Comparison of ENCODE assay signal across 15 cellular contexts in the genomic region with DNA sequence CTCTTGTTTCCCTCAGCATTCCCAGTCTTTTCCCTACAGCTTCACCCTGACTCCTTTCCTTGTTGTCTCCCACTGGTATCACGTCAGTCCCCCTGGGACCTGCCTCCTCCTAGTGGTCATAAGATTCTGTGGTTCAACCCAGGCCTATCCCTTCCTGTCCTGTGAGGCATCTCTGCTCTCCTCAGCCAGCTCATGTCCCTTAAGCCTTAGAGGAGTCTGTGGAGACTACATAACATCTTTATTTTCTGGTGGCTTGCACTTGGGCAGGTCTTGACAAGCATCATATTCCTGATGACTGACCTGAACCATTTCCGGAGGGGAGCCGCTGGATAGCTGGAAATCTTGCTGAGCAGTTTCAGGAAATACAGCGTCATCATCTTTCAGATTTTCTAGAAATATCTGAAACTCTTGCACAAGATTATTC. TPM values are rescaled to one million over a fixed set of nuclear protein-coding genes. Genes with fewer than 3 reads are reported as not detected.
DNase-seq lines count a peak whose midpoint lies in the region; FAIRE-seq and TF ChIP-seq lines count a peak whose summit lies in the region.
"Had no signal": no experiment of that assay in that cellular context is flagged by ENCODE, and none has a peak within 500 bp of the region (broad histone marks: within the 10 kb centered on the region; RNA-seq: fewer than 3 reads in every experiment).

No MANE protein-coding gene starts in this region.

- no peaks in the 10 kb centered on the region for H4K20me1 ChIP-seq in H1 (replicated peaks in 1 of 2; ENCODE audit: control insufficient read depth in 1 of 2, insufficient read depth in 2 of 2, low read length in 2 of 2)

- TF ChIP-seq POLR2A in H1 (IDR thresholded peaks at IDR 0.05; ENCODE audit: control extremely low read depth in 1 of 2, low read depth in 2 of 2, low read length in 2 of 2) (no peak), GM12892 (IDR thresholded peaks at IDR 0.05; ENCODE audit: low read depth, low read length) (no peak)

- H3K4me2 ChIP-seq in H1 (ENCODE audit: insufficient read depth in 1 of 2, low read depth in 2 of 2, low read length in 2 of 2) = no peak overlapping the region
- no peak overlapping the region for H3K4me2 ChIP-seq in trophoblast cell (ENCODE audit: low read length)

- no peak overlapping the region for H2AK5ac ChIP-seq in H1 (ENCODE audit: low read depth, low read length)
- no peak overlapping the region for H2AK5ac ChIP-seq in trophoblast cell (ENCODE audit: low read length)

- H3K4me3 ChIP-seq in MG63 (no peak overlapping the region), H1 (ENCODE audit: extremely low read depth in 1 of 4, insufficient read depth in 2 of 4, low read depth in 3 of 4, low read length in 4 of 4) (no peak overlapping the region), trophoblast cell (ENCODE audit: low read depth, low read length) (no peak overlapping the region)
- H3K4me3 ChIP-seq: coronary artery, heart left ventricle, SJSA1, uterus had no signal

- H3K4ac ChIP-seq in H1 (replicated peaks; ENCODE audit: insufficient read length, low read depth, low read length) (no peak overlapping the region), trophoblast cell (ENCODE audit: low read depth, low read length) (no peak overlapping the region)

- TF ChIP-seq CTCF in GM12873 (IDR thresholded peaks at IDR 0.05; ENCODE audit: insufficient read depth, low read depth, low read length, missing control alignments) (peak; percentile 20), H1 (IDR thresholded peaks at IDR 0.05; ENCODE audit: control extremely low read depth in 1 of 3, insufficient read depth in 1 of 3, low read depth in 1 of 3, low read length in 3 of 3) (peak; percentile 52 to 60 (median 57))

- FAIRE-seq in H1 (lab: Jason Lieb, UNC) = peak; percentile 55
- FAIRE-seq in GM12892 (lab: Jason Lieb, UNC) = no peak

- H4K91ac ChIP-seq in H1 (replicated peaks; ENCODE audit: insufficient read length, low read length) (no peak overlapping the region), trophoblast cell (ENCODE audit: low read depth, low read length) (no peak overlapping the region)

- POLR2A ChIA-PET in H1 (lab: Charles Lee; ENCODE audit: partially characterized antibody) = no interaction called here

- TF ChIP-seq RAD21 in H1 (IDR thresholded peaks at IDR 0.05 in 1 of 2, conservative IDR thresholded peaks at IDR 0.05 in 1 of 2; ENCODE audit: low read depth in 2 of 2, low read length in 2 of 2) = peak; percentile 60 to 64

- H2BK120ac ChIP-seq in H1 (replicated peaks; ENCODE audit: low read depth, low read length) (no peak overlapping the region), trophoblast cell (ENCODE audit: insufficient read depth, low read length, poor library complexity) (no peak overlapping the region)

- no peaks in the 10 kb centered on the region for H3K27me3 ChIP-seq in MG63
- H3K27me3 ChIP-seq in H1 (replicated peaks in 1 of 4; ENCODE audit: control insufficient read depth in 3 of 4, extremely low read depth in 1 of 4, insufficient read depth in 3 of 4, low read length in 3 of 4) = no peaks in the 10 kb centered on the region
- H3K27me3 ChIP-seq in trophoblast cell (ENCODE audit: insufficient read depth, low read length) = no peaks in the 10 kb centered on the region
- H3K27me3 ChIP-seq: heart left ventricle, SJSA1, uterus had no signal

- H3K14ac ChIP-seq in H1 (ENCODE audit: insufficient read length) = no peak overlapping the region
- no peak overlapping the region for H3K14ac ChIP-seq in trophoblast cell (ENCODE audit: low read length)

- no peaks in the 10 kb centered on the region for H3K36me3 ChIP-seq in MG63
- no peaks in the 10 kb centered on the region for H3K36me3 ChIP-seq in H1 (ENCODE audit: control insufficient read depth in 2 of 4, insufficient read depth in 4 of 4, low read length in 3 of 4)
- no peaks in the 10 kb centered on the region for H3K36me3 ChIP-seq in trophoblast cell (ENCODE audit: control insufficient read depth in 1 of 2, insufficient read depth in 2 of 2, low read length in 2 of 2)
- H3K36me3 ChIP-seq: heart left ventricle, SJSA1, uterus had no signal

- no peaks in the 10 kb centered on the region for H3K79me1 ChIP-seq in H1 (ENCODE audit: low read depth, low read length)
- no peaks in the 10 kb centered on the region for H3K79me1 ChIP-seq in trophoblast cell (ENCODE audit: low read length)

- H3K9ac ChIP-seq in H1 (replicated peaks in 1 of 4; ENCODE audit: extremely low read depth in 1 of 4, low read depth in 3 of 4, low read length in 3 of 4) (no peak overlapping the region), trophoblast cell (ENCODE audit: low read length) (no peak overlapping the region)

- H2AFZ ChIP-seq in H1 (ENCODE audit: low read length) (no peak overlapping the region), trophoblast cell (ENCODE audit: insufficient read depth, low read length, poor library complexity) (no peak overlapping the region)

- H3K9me3 ChIP-seq in MG63 (no peaks in the 10 kb centered on the region), H1 (ENCODE audit: insufficient read depth in 2 of 2, low read depth in 1 of 2, low read length in 1 of 2) (no peaks in the 10 kb centered on the region), trophoblast cell (ENCODE audit: insufficient read depth, low read depth, low read length) (peaks cover 2% of the 10 kb centered on the region)
- H3K9me3 ChIP-seq: heart left ventricle, SJSA1, uterus had no signal

- H2BK5ac ChIP-seq in H1 (ENCODE audit: low read depth, low read length) = no peak overlapping the region
- H2BK5ac ChIP-seq in trophoblast cell (ENCODE audit: low read depth, low read length, poor library complexity) = no peak overlapping the region

- no peak overlapping the region for H4K12ac ChIP-seq in trophoblast cell (ENCODE audit: low read depth, low read length)

- H3K4me1 ChIP-seq in H1 (replicated peaks in 1 of 4; ENCODE audit: control insufficient read depth in 3 of 4, insufficient read depth in 4 of 4, low read length in 3 of 4) (no peaks in the 10 kb centered on the region), trophoblast cell (ENCODE audit: control insufficient read depth in 1 of 2, insufficient read depth in 2 of 2, low read length in 2 of 2) (peaks cover 0 to 4% of the 10 kb centered on the region in 2 experiments)
- H3K4me1 ChIP-seq: heart left ventricle, SJSA1, uterus had no signal

- no peak overlapping the region for H2BK15ac ChIP-seq in H1 (ENCODE audit: low read length)

- no peak overlapping the region for H3K23ac ChIP-seq in H1 (ENCODE audit: insufficient read length)
- no peak overlapping the region for H3K23ac ChIP-seq in trophoblast cell (ENCODE audit: low read length)

- TF ChIP-seq EP300 in H1 (IDR thresholded peaks at IDR 0.05; ENCODE audit: borderline replicate concordance in 1 of 2, low read depth in 2 of 2, low read length in 2 of 2) = no peak

- no peak overlapping the region for H3K56ac ChIP-seq in H1 (replicated peaks; ENCODE audit: insufficient read length, low read depth, low read length)

- WGBS in H1 (ENCODE audit: extremely low coverage in 1 of 2, insufficient coverage in 1 of 2, insufficient read length in 1 of 2, insufficient replicate concordance in 2 of 2, low coverage in 1 of 2, low lambda C conversion rate in 2 of 2, missing lambda C conversion rate in 1 of 2), 2 experiments = 82% methylated on average over 4 of the region's 4 CpGs; no CpG with 5 or more reads in 1 of the 2 experiments
- WGBS in trophoblast cell (ENCODE audit: extremely low coverage, insufficient coverage, insufficient read length) = no CpG with 5 or more reads among the region's 4 CpGs

- H3K23me2 ChIP-seq in H1 (ENCODE audit: low read depth, low read length) = no peaks in the 10 kb centered on the region; the same call in 1 of the 2 replicates

- H4K8ac ChIP-seq in H1 (ENCODE audit: extremely low read depth, insufficient read depth, low read length) (no peak overlapping the region), trophoblast cell (ENCODE audit: low read depth, low read length) (no peak overlapping the region)

- H2BK12ac ChIP-seq in H1 (ENCODE audit: low read depth, low read length) (no peak overlapping the region), trophoblast cell (ENCODE audit: low read length) (no peak overlapping the region)

- H3K27ac ChIP-seq in H1 (ENCODE audit: low read depth, low read length) (no peak overlapping the region), trophoblast cell (ENCODE audit: low read depth, low read length) (no peak overlapping the region)
- H3K27ac ChIP-seq: coronary artery, heart left ventricle, SJSA1, uterus had no signal

- H4K5ac ChIP-seq in H1 (ENCODE audit: insufficient read length, low read depth, low read length) = no peak overlapping the region

- DNase-seq in MG63 = peak; percentile 6
- DNase-seq in H1 (ENCODE audit: low read depth in 1 of 2, low spot score in 2 of 2) = peak in 1 of 2 experiments; percentile 5
- peak; percentile 21 to 78 for DNase-seq in trophoblast cell
- DNase-seq in GM12892 (ENCODE audit: insufficient read length) = no peak
- no peak for DNase-seq in stimulated activated CD4-positive, alpha-beta T cell treated with anti-CD3 and anti-CD28 coated beads, Interleukin-15, amount 100 ng/mL, for 24 hours
- no peak for DNase-seq in midbrain (lab: John Stamatoyannopoulos, UW)
- DNase-seq: activated CD4-positive, alpha-beta T cell treated with anti-CD3 and anti-CD28 coated beads for 36 hours; NCI-H510A; uterus had no signal

- CTCF ChIA-PET in H1 (lab: Charles Lee; ENCODE audit: partially characterized antibody) = interaction anchor here (0.7 to 1.4 kb wide), 11 partner anchors 9 to 222 kb away, joined by 3 to 6 read pairs (median 3); no protein-coding TSS in a partner anchor

- H3K79me2 ChIP-seq in H1 (ENCODE audit: control insufficient read depth in 1 of 2, insufficient read depth in 2 of 2, low read length in 2 of 2) (no peaks in the 10 kb centered on the region), trophoblast cell (ENCODE audit: control insufficient read depth, insufficient read depth, low read length, poor library complexity) (no peaks in the 10 kb centered on the region)

- no peak overlapping the region for H3K18ac ChIP-seq in H1 (ENCODE audit: extremely low read depth, low read length)
- no peak overlapping the region for H3K18ac ChIP-seq in trophoblast cell (ENCODE audit: low read length)

- H2BK20ac ChIP-seq in H1 (ENCODE audit: low read length) = no peak overlapping the region

RNA-seq across cellular contexts. Expression of a gene that starts 0.7 kb away (rescaled TPM):
- not detected in 2 replicates for total RNA-seq in MG63 (2014; rRNA removed; shearing (Covaris generic); ENCODE audit: low replicate concordance)
- total RNA-seq in H1 (2021; fragmentation: NEBNext Ultra II Directional; extraction: Animal tissue kit (Norgen Biotek cat#: 25700)) = not detected in 2 replicates
- polyA plus RNA-seq in H1 (2011; rRNA removed) = not detected in 2 replicates
- polyA plus RNA-seq in H1 (2011; cell fraction: cytosol; rRNA removed) = not detected
- polyA plus RNA-seq in H1 (2011; cell fraction: nucleus; rRNA removed) = not detected
- polyA plus RNA-seq in H1 (2012, experiment 1 of 2) = 0.27 TPM in 1 of 4 replicates, not detected in the others
- not detected for polyA plus RNA-seq in H1 (2012, experiment 2 of 2)
- polyA plus RNA-seq in H1 (2013, experiment 1 of 2) = not detected
- not detected for polyA plus RNA-seq in H1 (2013, experiment 2 of 2)
- polyA minus RNA-seq in H1 (2011; rRNA and poly(A)+ RNA removed) = not detected in 2 replicates
- not detected for polyA minus RNA-seq in H1 (2011; cell fraction: cytosol; rRNA and poly(A)+ RNA removed)
- not detected for polyA minus RNA-seq in H1 (2011; cell fraction: nucleus; rRNA and poly(A)+ RNA removed)
- not detected in 2 replicates for polyA plus RNA-seq in trophoblast cell (2013)
- polyA plus RNA-seq in GM12892 (2012; ENCODE audit: missing spikeins) = 0.49 TPM
- total RNA-seq: activated CD4-positive, alpha-beta T cell treated with anti-CD3 and anti-CD28 coated beads for 36 hours; activated T-helper 2 cell treated with anti-CD3 and anti-CD28 coated beads, Interferon-gamma antibody, Interleukin-2, Interleukin-4, amounts not matched to agents 10 μg/mL and 5 μg/mL and 100 μg/mL, durations not matched to agents 14 hours and 24 hours and 36 hours; heart left ventricle; mononuclear cell; SJSA1; uterus had no signal
- polyA plus RNA-seq: heart left ventricle had no signal

RNA-seq across cellular contexts. Expression of a gene that starts 59.3 kb away (rescaled TPM):
- total RNA-seq in MG63 (2014; rRNA removed; shearing (Covaris generic); ENCODE audit: low replicate concordance) = 53.3 and 116 TPM in 2 replicates
- total RNA-seq in H1 (2021; fragmentation: NEBNext Ultra II Directional; extraction: Animal tissue kit (Norgen Biotek cat#: 25700)) = 72.9 and 76.2 TPM in 2 replicates
- polyA plus RNA-seq in H1 (2011; rRNA removed) = 12.6 and 24.5 TPM in 2 replicates
- polyA plus RNA-seq in H1 (2011; cell fraction: cytosol; rRNA removed) = 25.7 TPM
- polyA plus RNA-seq in H1 (2011; cell fraction: nucleus; rRNA removed) = 22.7 TPM
- 30.0 to 56.5 TPM (median 33.4 TPM) in 4 replicates for polyA plus RNA-seq in H1 (2012, experiment 1 of 2)
- polyA plus RNA-seq in H1 (2012, experiment 2 of 2) = 10.6 TPM
- 42.1 TPM for polyA plus RNA-seq in H1 (2013, experiment 1 of 2)
- 42.2 TPM for polyA plus RNA-seq in H1 (2013, experiment 2 of 2)
- polyA minus RNA-seq in H1 (2011; rRNA and poly(A)+ RNA removed) = 68.1 and 125 TPM in 2 replicates
- 40.4 TPM for polyA minus RNA-seq in H1 (2011; cell fraction: cytosol; rRNA and poly(A)+ RNA removed)
- polyA minus RNA-seq in H1 (2011; cell fraction: nucleus; rRNA and poly(A)+ RNA removed) = 146 TPM
- 29.0 and 30.6 TPM in 2 replicates for polyA plus RNA-seq in trophoblast cell (2013)
- 24.7 TPM for polyA plus RNA-seq in GM12892 (2012; ENCODE audit: missing spikeins)

Comparison
In these comparisons a context has a peak if more than half of its experiments do, and no peak if none do; other contexts are left out.
1. DNase-seq: peak in MG63 (single experiment) and trophoblast cell (2 of 2); none in GM12892 (single experiment), stimulated activated CD4-positive, alpha-beta T cell treated with anti-CD3 and anti-CD28 coated beads, Interleukin-15, amount 100 ng/mL, for 24 hours (single experiment) and midbrain (single experiment).